10 cellular contexts compared by ENCODE assay signal in genomic region chr15:92869263-92869940, GRCh38. TPM values are rescaled to one million over a fixed set of nuclear protein-coding genes. Genes with fewer than 3 reads are reported as not detected.
DNase-seq lines count a peak whose midpoint lies in the region; ATAC-seq, FAIRE-seq and TF ChIP-seq lines count a peak whose summit lies in the region.
"Had no signal": no experiment of that assay in that cellular context is flagged by ENCODE, and none has a peak within 500 bp of the region (broad histone marks: within the 10 kb centered on the region; RNA-seq: fewer than 3 reads in every experiment).

No MANE protein-coding gene starts in this region.

- H3K9ac ChIP-seq in kidney (ENCODE audit: low read length in 2 of 2): no peak overlapping the region

- TF ChIP-seq CTCF in body of pancreas (IDR thresholded peaks at IDR 0.05): no peak
- TF ChIP-seq CTCF in kidney (IDR thresholded peaks at IDR 0.05; ENCODE audit: borderline replicate concordance, extremely low read depth, insufficient read depth): no peak
- TF ChIP-seq CTCF in thyroid gland (IDR thresholded peaks at IDR 0.05): no peak

- no peak overlapping the region for H3K4me3 ChIP-seq in body of pancreas
- H3K4me3 ChIP-seq in kidney (ENCODE audit: low read length in 2 of 2): peak overlapping the region in 1 of 2 donors; percentile 8
- H3K4me3 ChIP-seq in thyroid gland (replicated peaks in 1 of 3): no peak overlapping the region

- peak; percentile 70 for DNase-seq in HTR-8/SVneo (ENCODE audit: insufficient read length, low spot score)
- DNase-seq in body of pancreas: no peak
- no peak for DNase-seq in kidney
- peak; percentile 60 to 66 for DNase-seq in thyroid gland
- DNase-seq in NOMO-1 treated with DMSO at 0.1 percent for 48 hours (lab: John Stamatoyannopoulos, UW; ENCODE audit: unreplicated experiment): no peak
- DNase-seq in HEK293T (ENCODE audit: extremely low spot score): no peak
- DNase-seq in putamen (ENCODE audit: low spot score): no peak
- DNase-seq: NCI-H187; stimulated activated CD4-positive, alpha-beta T cell treated with anti-CD3 and anti-CD28 coated beads, Interleukin-1b, Interleukin-23, amount 100 ng/mL, for 48 hours had no signal

- TF ChIP-seq POLR2A in body of pancreas (IDR thresholded peaks at IDR 0.05): no peak
- peak in 1 of 2 donors; percentile 62 for TF ChIP-seq POLR2A in thyroid gland (IDR thresholded peaks at IDR 0.05)

- no peaks in the 10 kb centered on the region for H3K27me3 ChIP-seq in body of pancreas
- no peaks in the 10 kb centered on the region for H3K27me3 ChIP-seq in thyroid gland

- H3K9me3 ChIP-seq in body of pancreas (no peaks in the 10 kb centered on the region), kidney (ENCODE audit: control insufficient read depth in 1 of 2, low read length in 2 of 2) (peaks cover 0 to under 1% of the 10 kb centered on the region in 2 donors), thyroid gland (no peaks in the 10 kb centered on the region)

- FAIRE-seq in HTR-8/SVneo (lab: Jason Lieb, UNC): no peak
- no peak for FAIRE-seq in kidney (lab: Jason Lieb, UNC)

- intact Hi-C loops in body of pancreas (cut with DNase I): no loop called here
- intact Hi-C loops in kidney (cut with DNase I): no loop called here
- intact Hi-C loops in thyroid gland (cut with DNase I): no loop called here

- ATAC-seq in body of pancreas: peak; percentile 72
- no peak for ATAC-seq in HG02981 (IDR thresholded peaks at IDR 0.05; ENCODE audit: unreplicated experiment)

- WGBS in body of pancreas, 2 donors: 53 to 58% methylated on average over 3 to 4 of the region's 4 CpGs
- 42 to 46% methylated on average over 4 of the region's 4 CpGs for WGBS in thyroid gland, 2 donors

- POLR2A ChIA-PET in HEK293T (lab: Yijun Ruan, JAX): interaction anchor here (0.8 to 4.5 kb wide), 3 partner anchors 12 to 60 kb away, joined by 3 to 35 read pairs (median 11); no protein-coding TSS in a partner anchor

- no peaks in the 10 kb centered on the region for H3K36me3 ChIP-seq in body of pancreas (replicated peaks in 1 of 2; ENCODE audit: insufficient read depth in 1 of 2, low read depth in 2 of 2)
- no peaks in the 10 kb centered on the region for H3K36me3 ChIP-seq in kidney (ENCODE audit: control insufficient read depth in 1 of 2, insufficient read depth in 2 of 2, low read length in 2 of 2)
- H3K36me3 ChIP-seq in thyroid gland: no peaks in the 10 kb centered on the region

- H3K4me1 ChIP-seq in body of pancreas (peaks cover 9% of the 10 kb centered on the region), kidney (ENCODE audit: control insufficient read depth in 1 of 2, insufficient read depth in 1 of 2, low read depth in 1 of 2, low read length in 2 of 2) (peaks cover 6 to 7% of the 10 kb centered on the region in 2 donors), thyroid gland (peaks cover 17 to 26% of the 10 kb centered on the region in 2 donors)

- CTCF ChIA-PET in HEK293T (lab: Yijun Ruan, JAX): no interaction called here

- peak overlapping the region in 3 of 4 donors; percentile 5 to 74 (median 58) for H3K27ac ChIP-seq in body of pancreas
- H3K27ac ChIP-seq in kidney (ENCODE audit: low read depth in 2 of 2, low read length in 2 of 2): peak overlapping the region; percentile 72 to 78
- H3K27ac ChIP-seq in thyroid gland: peak overlapping the region; percentile 88 to 95 (median 93)

TF ChIP-seq in HEK293T, 16 proteins besides CTCF, POLR2A, EP300 and RAD21:
- no peak for TF ChIP-seq FOXA1 (IDR thresholded peaks at IDR 0.05)
- TF ChIP-seq SUZ12 (IDR thresholded peaks at IDR 0.05): no peak
- no peak for TF ChIP-seq FOXM1 (IDR thresholded peaks at IDR 0.05; ENCODE audit: borderline replicate concordance)
- TF ChIP-seq LEF1 (IDR thresholded peaks at IDR 0.05; ENCODE audit: borderline replicate concordance): no peak
- no peak for TF ChIP-seq BHLHE40 (IDR thresholded peaks at IDR 0.05; ENCODE audit: borderline replicate concordance)
- no peak for TF ChIP-seq CTBP1 (IDR thresholded peaks at IDR 0.05; ENCODE audit: borderline replicate concordance)
- no peak for TF ChIP-seq TARDBP (IDR thresholded peaks at IDR 0.05)
- TF ChIP-seq SP1 (IDR thresholded peaks at IDR 0.05): no peak
- no peak for TF ChIP-seq ARNT (IDR thresholded peaks at IDR 0.05)
- no peak for TF ChIP-seq L3MBTL2 (conservative IDR thresholded peaks at IDR 0.05)
- no peak for TF ChIP-seq PKNOX1 (IDR thresholded peaks at IDR 0.05)
- TF ChIP-seq ZNF384 (IDR thresholded peaks at IDR 0.05): no peak
- TF ChIP-seq NFRKB (IDR thresholded peaks at IDR 0.05): no peak
- TF ChIP-seq ELF4 (IDR thresholded peaks at IDR 0.05): no peak
- no peak for TF ChIP-seq FOXK2 (IDR thresholded peaks at IDR 0.05)
- no peak for TF ChIP-seq HDGF (IDR thresholded peaks at IDR 0.05; ENCODE audit: borderline replicate concordance)
TF ChIP-seq in HEK293T: peak in this region for 0.

RNA-seq across cellular contexts. Expression of gene CHD2, which starts 30.7 kb away (rescaled TPM):
- total RNA-seq in body of pancreas: 10 to 100 TPM; 63.9 to 70.0 TPM
- 137 TPM for total RNA-seq in kidney
- 22.5 TPM for polyA plus RNA-seq in kidney (ENCODE audit: insufficient read depth, low read depth, low replicate concordance)
- total RNA-seq in thyroid gland: 100 to 1,000 TPM; 149 to 299 (median 213) TPM

Comparison
In these comparisons a context has a peak if more than half of its experiments do, and no peak if none do; other contexts are left out.
1. DNase-seq: peak in HTR-8/SVneo (single experiment) and thyroid gland (2 of 2); none in body of pancreas (0 of 4), kidney (single experiment), NOMO-1 treated with DMSO at 0.1 percent for 48 hours (single experiment), HEK293T (single experiment) and putamen (single experiment).
2. Peak in every context shown above with its lines, with median percentiles within 50 percentile points of each other: H3K27ac ChIP-seq.